In genomic region chr9:92638621-92639101, GRCh38 we compare ENCODE assay signal across 15 cellular contexts.
"Had no signal": no experiment of that assay in that cellular context is flagged by ENCODE, and none has a peak within 500 bp of the region (broad histone marks: within the 10 kb centered on the region; RNA-seq: fewer than 3 reads in every experiment).

No MANE protein-coding gene starts in this region.

- H3K9me3 ChIP-seq: thoracic aorta had no signal

- H3K27me3 Mint-ChIP-seq: activated CD4-positive, alpha-beta T cell treated with anti-CD3 and anti-CD28 coated beads, Interleukin-2, amount 10 ng/mL, durations not matched to agents 7 days and 5 days; effector memory CD8-positive, alpha-beta T cell; T-helper 17 cell had no signal

- DNase-seq: activated CD4-positive, alpha-beta T cell treated with anti-CD3 and anti-CD28 coated beads, Interleukin-2, amount 10 ng/mL, durations not matched to agents 7 days and 5 days; activated naive CD4-positive, alpha-beta T cell treated with anti-CD3 and anti-CD28 coated beads for 36 hours; caudate nucleus; effector memory CD8-positive, alpha-beta T cell; hippocampal formation; left ventricle myocardium superior; mesendoderm; retina; stimulated activated CD4-positive, alpha-beta T cell treated with anti-CD3 and anti-CD28 coated beads, Interleukin-1b, Interleukin-23, amount 100 ng/mL, for 48 hours; stimulated activated naive CD8-positive, alpha-beta T cell treated with anti-CD3 and anti-CD28 coated beads, Interleukin-15, Interleukin-2, amounts not matched to agents 100 U/mL and 50 U/mL, for 24 hours; T-helper 17 cell had no signal

- H3K27ac ChIP-seq: epithelial cell of prostate, thoracic aorta had no signal

- H3K4me1 Mint-ChIP-seq: WTC11 had no signal

- H3K4me3 ChIP-seq: smooth muscle cell, thoracic aorta had no signal

- H3K27ac Mint-ChIP-seq: activated CD4-positive, alpha-beta T cell treated with anti-CD3 and anti-CD28 coated beads, Interleukin-2, amount 10 ng/mL, durations not matched to agents 7 days and 5 days; activated naive CD4-positive, alpha-beta T cell treated with anti-CD3 and anti-CD28 coated beads for 36 hours; T-helper 17 cell; WTC11 had no signal

- H3K9me3 Mint-ChIP-seq: activated CD4-positive, alpha-beta T cell treated with anti-CD3 and anti-CD28 coated beads, Interleukin-2, amount 10 ng/mL, durations not matched to agents 7 days and 5 days; activated naive CD4-positive, alpha-beta T cell treated with anti-CD3 and anti-CD28 coated beads for 36 hours; effector memory CD8-positive, alpha-beta T cell; WTC11 had no signal

- H3K4me3 Mint-ChIP-seq: activated CD4-positive, alpha-beta T cell treated with anti-CD3 and anti-CD28 coated beads, Interleukin-2, amount 10 ng/mL, durations not matched to agents 7 days and 5 days; activated naive CD4-positive, alpha-beta T cell treated with anti-CD3 and anti-CD28 coated beads for 36 hours; effector memory CD8-positive, alpha-beta T cell; T-helper 17 cell; WTC11 had no signal
